In genomic region chr21:29005696-29006095, GRCh38 we compare ENCODE assay signal across 17 cellular contexts.
"Had no signal": no experiment of that assay in that cellular context is flagged by ENCODE, and none has a peak within 500 bp of the region (broad histone marks: within the 10 kb centered on the region; RNA-seq: fewer than 3 reads in every experiment).

No MANE protein-coding gene starts in this region.

- H3K9me3 Mint-ChIP-seq: activated CD8-positive, alpha-beta T cell treated with anti-CD3 and anti-CD28 coated beads for 36 hours; activated naive CD8-positive, alpha-beta T cell treated with anti-CD3 and anti-CD28 coated beads, Interleukin-2, amount 50 U/mL, for 24 hours; activated T-cell treated with anti-CD3 and anti-CD28 coated beads, Interleukin-2, amount 50 U/mL, for 72 hours; memory B cell; stimulated activated naive CD8-positive, alpha-beta T cell treated with anti-CD3 and anti-CD28 coated beads, Interleukin-15, amount 100 ng/mL, for 72 hours had no signal

- ATAC-seq: activated CD8-positive, alpha-beta T cell treated with anti-CD3 and anti-CD28 coated beads for 36 hours; activated naive CD8-positive, alpha-beta T cell treated with anti-CD3 and anti-CD28 coated beads, Interleukin-2, amount 50 U/mL, for 24 hours; activated T-cell treated with anti-CD3 and anti-CD28 coated beads, Interleukin-2, amount 50 U/mL, for 72 hours; gastroesophageal sphincter; left lung; stimulated activated naive CD8-positive, alpha-beta T cell treated with anti-CD3 and anti-CD28 coated beads, Interleukin-15, amount 100 ng/mL, for 72 hours had no signal

- H3K27me3 Mint-ChIP-seq: activated CD8-positive, alpha-beta T cell treated with anti-CD3 and anti-CD28 coated beads for 36 hours; activated naive CD8-positive, alpha-beta T cell treated with anti-CD3 and anti-CD28 coated beads, Interleukin-2, amount 50 U/mL, for 24 hours; memory B cell; stimulated activated naive CD8-positive, alpha-beta T cell treated with anti-CD3 and anti-CD28 coated beads, Interleukin-15, amount 100 ng/mL, for 72 hours had no signal

- H3K27ac Mint-ChIP-seq: activated CD8-positive, alpha-beta T cell treated with anti-CD3 and anti-CD28 coated beads for 36 hours; activated naive CD8-positive, alpha-beta T cell treated with anti-CD3 and anti-CD28 coated beads, Interleukin-2, amount 50 U/mL, for 24 hours; memory B cell had no signal

- H3K9me3 ChIP-seq: gastroesophageal sphincter, left lung, ovary, thoracic aorta had no signal

- H3K4me3 ChIP-seq: coronary artery, gastroesophageal sphincter, left lung, ovary, thoracic aorta had no signal

- FAIRE-seq: endothelial cell of umbilical vein had no signal

- H3K4me3 Mint-ChIP-seq: activated CD8-positive, alpha-beta T cell treated with anti-CD3 and anti-CD28 coated beads for 36 hours; activated naive CD8-positive, alpha-beta T cell treated with anti-CD3 and anti-CD28 coated beads, Interleukin-2, amount 50 U/mL, for 24 hours; activated T-cell treated with anti-CD3 and anti-CD28 coated beads, Interleukin-2, amount 50 U/mL, for 72 hours; memory B cell; stimulated activated naive CD8-positive, alpha-beta T cell treated with anti-CD3 and anti-CD28 coated beads, Interleukin-15, amount 100 ng/mL, for 72 hours had no signal

- H3K27ac ChIP-seq: coronary artery, gastroesophageal sphincter, left lung, ovary, thoracic aorta had no signal

- H3K27me3 ChIP-seq: gastroesophageal sphincter, left lung, ovary had no signal

- DNase-seq: activated CD4-positive, alpha-beta T cell treated with anti-CD3 and anti-CD28 coated beads for 1 hour; activated CD8-positive, alpha-beta memory T cell treated with anti-CD3 and anti-CD28 coated beads, Interleukin-2, amount 50 U/mL, for 4 hours; activated CD8-positive, alpha-beta T cell treated with anti-CD3 and anti-CD28 coated beads for 36 hours; activated naive CD8-positive, alpha-beta T cell treated with anti-CD3 and anti-CD28 coated beads, Interleukin-2, amount 50 U/mL, for 24 hours; activated T-cell treated with anti-CD3 and anti-CD28 coated beads, Interleukin-2, amount 50 U/mL, for 72 hours; central memory CD4-positive, alpha-beta T cell; effector CD4-positive, alpha-beta T cell; islet precursor cell; left lung; ovary; stimulated activated CD4-positive, alpha-beta T cell treated with anti-CD3 and anti-CD28 coated beads, Interleukin-2, amount 100 ng/mL, for 48 hours; stimulated activated naive CD8-positive, alpha-beta T cell treated with anti-CD3 and anti-CD28 coated beads, Interleukin-15, amount 100 ng/mL, for 72 hours had no signal

- H3K36me3 ChIP-seq: ovary had no signal
